In the genomic region with DNA sequence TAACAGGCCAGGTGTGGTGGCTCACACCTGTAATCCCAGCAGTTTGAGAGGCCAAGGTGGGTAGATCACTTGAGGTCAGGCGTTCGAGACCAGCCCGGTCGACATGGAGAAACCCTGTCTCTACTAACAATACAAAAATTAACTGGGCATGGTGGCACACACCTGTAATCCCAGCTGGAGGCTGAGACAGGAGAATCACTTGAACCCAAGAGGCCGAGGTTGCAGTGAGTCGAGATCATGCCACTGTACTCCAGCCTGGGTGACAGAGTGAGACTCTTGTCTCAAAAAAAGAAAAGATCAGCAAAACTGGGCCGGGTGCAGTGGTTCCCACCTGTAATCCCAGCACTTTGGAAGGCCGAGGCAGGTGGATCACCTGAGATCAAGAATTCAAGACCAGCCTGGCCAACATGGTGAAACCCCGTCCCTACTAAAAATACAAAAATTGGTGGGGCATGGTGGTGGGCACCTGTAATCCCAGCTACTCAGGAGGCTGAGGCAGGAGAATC, we compare ENCODE assay signal across 5 cellular contexts. TPM values are rescaled to one million over a fixed set of nuclear protein-coding genes. Genes with fewer than 3 reads are reported as not detected.
"Had no signal": no experiment of that assay in that cellular context is flagged by ENCODE, and none has a peak within 500 bp of the region (broad histone marks: within the 10 kb centered on the region; RNA-seq: fewer than 3 reads in every experiment).

No MANE protein-coding gene starts in this region.

RNA-seq across cellular contexts. Expression of gene LGALS7, which starts 11.4 kb away (rescaled TPM):
- total RNA-seq: IMR-90, M059J, Right ventricle myocardium superior, SJSA1 had no signal
- polyA plus RNA-seq: IMR-90 had no signal

RNA-seq across cellular contexts. Expression of gene CAPN12, which starts 17.7 kb away (rescaled TPM):
- total RNA-seq: Right ventricle myocardium superior, SJSA1 had no signal

RNA-seq across cellular contexts. Expression of gene LGALS7B, which starts 27.1 kb away (rescaled TPM):
- total RNA-seq: HT-29, IMR-90, M059J, Right ventricle myocardium superior, SJSA1 had no signal
- polyA plus RNA-seq: IMR-90 had no signal

RNA-seq across cellular contexts. Expression of gene LGALS4, which starts 50.8 kb away (rescaled TPM):
- total RNA-seq: IMR-90, M059J, SJSA1 had no signal
